ENCODE assay signal across 8 cellular contexts in the genomic region with DNA sequence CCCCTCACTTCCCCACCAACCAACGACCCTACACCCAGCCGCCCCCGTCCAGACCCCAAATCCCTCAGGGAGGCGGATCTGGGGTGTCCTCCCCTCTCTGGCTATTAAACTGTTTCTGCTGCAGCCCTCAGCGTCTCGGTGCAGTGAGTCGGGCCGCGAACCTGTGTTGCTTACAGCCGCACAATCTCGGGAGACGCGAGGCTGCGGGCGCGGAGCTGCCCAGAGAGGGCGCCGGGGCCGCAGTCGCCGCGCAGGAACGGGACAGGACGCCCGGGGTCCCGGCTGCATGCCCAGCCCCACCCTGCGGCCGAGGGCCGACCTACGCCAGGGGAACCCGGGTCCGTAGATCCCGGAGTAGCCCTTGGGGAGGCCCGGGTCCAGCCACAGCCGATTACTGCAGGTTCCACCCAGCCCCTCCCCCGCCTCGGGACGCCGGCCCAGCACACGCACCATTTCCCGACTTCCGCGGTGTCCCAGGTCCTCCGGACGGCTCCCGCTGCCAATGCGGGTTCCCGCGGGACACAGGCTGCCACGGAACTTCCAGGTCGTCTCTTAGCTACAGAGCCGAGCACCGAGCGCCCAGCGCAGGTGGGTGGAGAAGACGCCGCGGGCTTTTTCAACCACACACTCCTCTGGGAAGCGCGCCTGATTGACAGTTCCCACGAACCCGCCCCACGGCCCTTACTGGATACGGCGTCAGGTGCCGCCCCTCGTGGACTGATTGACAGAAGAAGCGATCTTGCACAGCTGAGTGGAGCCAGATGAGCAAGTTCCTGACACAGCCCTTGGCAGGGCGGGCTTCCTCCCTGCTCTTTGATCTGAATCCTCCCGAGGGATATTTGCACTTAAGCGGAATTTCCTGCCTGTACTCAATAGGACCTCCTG.
A peak's percentile ranks its signal among the peaks of the same experiment; 100 is the strongest.
DNase-seq lines count a peak whose midpoint lies in the region; ATAC-seq and TF ChIP-seq lines count a peak whose summit lies in the region.

Gene ZNF799, minus strand, starts transcription at position 654 of the 885 bp plus-strand sequence. Its CDS starts 201 bp downstream, at position 453.

- ATAC-seq in GM18498 (IDR thresholded peaks at IDR 0.05; ENCODE audit: unreplicated experiment) (peak; percentile 91), HG02943 (IDR thresholded peaks at IDR 0.05; ENCODE audit: low read depth, unreplicated experiment) (peak; percentile 53)

- TF ChIP-seq CTCF in retinal pigment epithelial cell (conservative IDR thresholded peaks at IDR 0.05; ENCODE audit: low read depth, low read length), result no peak

- peak within 1 kb of the TSS; percentile 74 for H3K4me3 ChIP-seq in retinal pigment epithelial cell (ENCODE audit: low read length)

- DNase-seq in NCI-H187 treated with DMSO at 0.1 percent for 48 hours (lab: John Stamatoyannopoulos, UW), result peak; percentile 77
- peak; percentile 65 for DNase-seq in T-helper 9 cell
- peak; percentile 98 for DNase-seq in astrocyte of the hippocampus (ENCODE audit: low read depth, low spot score)
- peak; percentile 58 to 99 (median 94) for DNase-seq in hypothalamus (lab: John Stamatoyannopoulos, UW)
- peak; percentile 84 for DNase-seq in retinal pigment epithelial cell (ENCODE audit: low read depth)
- no peak for DNase-seq in cortex of kidney (lab: John Stamatoyannopoulos, UW)
